Comparison of ENCODE assay signal across 1 cellular context in the genomic region with DNA sequence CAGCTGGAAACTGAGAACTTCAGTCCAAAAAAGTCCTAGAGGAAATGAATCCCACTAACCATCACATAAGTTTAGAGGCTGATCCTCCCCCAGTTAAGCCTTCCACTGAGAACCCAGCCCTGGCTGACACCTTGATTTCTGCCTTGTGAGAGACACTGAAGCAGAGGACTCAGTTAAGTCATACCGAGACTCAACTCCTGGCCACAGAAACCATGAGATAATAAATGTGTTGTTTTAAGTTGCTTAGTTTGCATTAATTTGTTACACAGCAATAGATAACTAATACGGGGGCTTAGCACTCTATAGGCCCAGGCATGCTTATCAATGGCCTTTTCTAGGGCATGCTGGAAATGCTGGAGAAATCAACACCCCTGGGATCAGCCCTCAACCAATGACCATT.
TF ChIP-seq lines count a peak whose summit lies in the region.

No MANE protein-coding gene starts in this region.

TF ChIP-seq in GM12878, 131 proteins besides CTCF, POLR2A, EP300 and RAD21:
- TF ChIP-seq TAF1 (IDR thresholded peaks at IDR 0.05; ENCODE audit: borderline replicate concordance, low read depth, low read length) (no peak), SREBF1 (IDR thresholded peaks at IDR 0.05; ENCODE audit: low read length) (no peak), SP1 (IDR thresholded peaks at IDR 0.05; ENCODE audit: low read depth, low read length) (no peak), MTA3 (IDR thresholded peaks at IDR 0.05; ENCODE audit: borderline replicate concordance, low read length) (0 out of 2 replicates have a peak, but pooled peaks have one; percentile 34), FOS (IDR thresholded peaks at IDR 0.05; ENCODE audit: borderline replicate concordance, extremely low read depth, insufficient read length) (no peak), IRF4 (IDR thresholded peaks at IDR 0.05; ENCODE audit: low read depth, low read length) (peak; percentile 56; the same call in 1 of the 2 replicates), NFXL1 (IDR thresholded peaks at IDR 0.05; ENCODE audit: borderline replicate concordance) (no peak), JUNB (IDR thresholded peaks at IDR 0.05) (peak; percentile 60), GATAD2B (conservative IDR thresholded peaks at IDR 0.05; ENCODE audit: low read depth) (no peak), CBX5 (IDR thresholded peaks at IDR 0.05; ENCODE audit: low read depth) (0 out of 2 replicates have a peak, but pooled peaks have one; percentile 33), JUND (IDR thresholded peaks at IDR 0.05; ENCODE audit: low read depth, low read length) (0 out of 2 replicates have a peak, but pooled peaks have one; percentile 19), RUNX3 (IDR thresholded peaks at IDR 0.05; ENCODE audit: low read length) (peak; percentile 79), STAT1 (conservative IDR thresholded peaks at IDR 0.05) (no peak), NR2C1 (IDR thresholded peaks at IDR 0.05) (no peak)
- TF ChIP-seq, protein P1, sequence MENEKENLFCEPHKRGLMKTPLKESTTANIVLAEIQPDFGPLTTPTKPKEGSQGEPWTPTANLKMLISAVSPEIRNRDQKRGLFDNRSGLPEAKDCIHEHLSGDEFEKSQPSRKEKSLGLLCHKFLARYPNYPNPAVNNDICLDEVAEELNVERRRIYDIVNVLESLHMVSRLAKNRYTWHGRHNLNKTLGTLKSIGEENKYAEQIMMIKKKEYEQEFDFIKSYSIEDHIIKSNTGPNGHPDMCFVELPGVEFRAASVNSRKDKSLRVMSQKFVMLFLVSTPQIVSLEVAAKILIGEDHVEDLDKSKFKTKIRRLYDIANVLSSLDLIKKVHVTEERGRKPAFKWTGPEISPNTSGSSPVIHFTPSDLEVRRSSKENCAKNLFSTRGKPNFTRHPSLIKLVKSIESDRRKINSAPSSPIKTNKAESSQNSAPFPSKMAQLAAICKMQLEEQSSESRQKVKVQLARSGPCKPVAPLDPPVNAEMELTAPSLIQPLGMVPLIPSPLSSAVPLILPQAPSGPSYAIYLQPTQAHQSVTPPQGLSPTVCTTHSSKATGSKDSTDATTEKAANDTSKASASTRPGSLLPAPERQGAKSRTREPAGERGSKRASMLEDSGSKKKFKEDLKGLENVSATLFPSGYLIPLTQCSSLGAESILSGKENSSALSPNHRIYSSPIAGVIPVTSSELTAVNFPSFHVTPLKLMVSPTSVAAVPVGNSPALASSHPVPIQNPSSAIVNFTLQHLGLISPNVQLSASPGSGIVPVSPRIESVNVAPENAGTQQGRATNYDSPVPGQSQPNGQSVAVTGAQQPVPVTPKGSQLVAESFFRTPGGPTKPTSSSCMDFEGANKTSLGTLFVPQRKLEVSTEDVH (IDR thresholded peaks at IDR 0.05; ENCODE audit: low read depth, partially characterized antibody), result no peak
- TF ChIP-seq, protein P2, sequence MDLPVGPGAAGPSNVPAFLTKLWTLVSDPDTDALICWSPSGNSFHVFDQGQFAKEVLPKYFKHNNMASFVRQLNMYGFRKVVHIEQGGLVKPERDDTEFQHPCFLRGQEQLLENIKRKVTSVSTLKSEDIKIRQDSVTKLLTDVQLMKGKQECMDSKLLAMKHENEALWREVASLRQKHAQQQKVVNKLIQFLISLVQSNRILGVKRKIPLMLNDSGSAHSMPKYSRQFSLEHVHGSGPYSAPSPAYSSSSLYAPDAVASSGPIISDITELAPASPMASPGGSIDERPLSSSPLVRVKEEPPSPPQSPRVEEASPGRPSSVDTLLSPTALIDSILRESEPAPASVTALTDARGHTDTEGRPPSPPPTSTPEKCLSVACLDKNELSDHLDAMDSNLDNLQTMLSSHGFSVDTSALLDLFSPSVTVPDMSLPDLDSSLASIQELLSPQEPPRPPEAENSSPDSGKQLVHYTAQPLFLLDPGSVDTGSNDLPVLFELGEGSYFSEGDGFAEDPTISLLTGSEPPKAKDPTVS (IDR thresholded peaks at IDR 0.05; ENCODE audit: low read depth, low read length), result no peak
- TF ChIP-seq, protein P3, sequence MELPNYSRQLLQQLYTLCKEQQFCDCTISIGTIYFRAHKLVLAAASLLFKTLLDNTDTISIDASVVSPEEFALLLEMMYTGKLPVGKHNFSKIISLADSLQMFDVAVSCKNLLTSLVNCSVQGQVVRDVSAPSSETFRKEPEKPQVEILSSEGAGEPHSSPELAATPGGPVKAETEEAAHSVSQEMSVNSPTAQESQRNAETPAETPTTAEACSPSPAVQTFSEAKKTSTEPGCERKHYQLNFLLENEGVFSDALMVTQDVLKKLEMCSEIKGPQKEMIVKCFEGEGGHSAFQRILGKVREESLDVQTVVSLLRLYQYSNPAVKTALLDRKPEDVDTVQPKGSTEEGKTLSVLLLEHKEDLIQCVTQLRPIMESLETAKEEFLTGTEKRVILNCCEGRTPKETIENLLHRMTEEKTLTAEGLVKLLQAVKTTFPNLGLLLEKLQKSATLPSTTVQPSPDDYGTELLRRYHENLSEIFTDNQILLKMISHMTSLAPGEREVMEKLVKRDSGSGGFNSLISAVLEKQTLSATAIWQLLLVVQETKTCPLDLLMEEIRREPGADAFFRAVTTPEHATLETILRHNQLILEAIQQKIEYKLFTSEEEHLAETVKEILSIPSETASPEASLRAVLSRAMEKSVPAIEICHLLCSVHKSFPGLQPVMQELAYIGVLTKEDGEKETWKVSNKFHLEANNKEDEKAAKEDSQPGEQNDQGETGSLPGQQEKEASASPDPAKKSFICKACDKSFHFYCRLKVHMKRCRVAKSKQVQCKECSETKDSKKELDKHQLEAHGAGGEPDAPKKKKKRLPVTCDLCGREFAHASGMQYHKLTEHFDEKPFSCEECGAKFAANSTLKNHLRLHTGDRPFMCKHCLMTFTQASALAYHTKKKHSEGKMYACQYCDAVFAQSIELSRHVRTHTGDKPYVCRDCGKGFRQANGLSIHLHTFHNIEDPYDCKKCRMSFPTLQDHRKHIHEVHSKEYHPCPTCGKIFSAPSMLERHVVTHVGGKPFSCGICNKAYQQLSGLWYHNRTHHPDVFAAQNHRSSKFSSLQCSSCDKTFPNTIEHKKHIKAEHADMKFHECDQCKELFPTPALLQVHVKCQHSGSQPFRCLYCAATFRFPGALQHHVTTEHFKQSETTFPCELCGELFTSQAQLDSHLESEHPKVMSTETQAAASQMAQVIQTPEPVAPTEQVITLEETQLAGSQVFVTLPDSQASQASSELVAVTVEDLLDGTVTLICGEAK (IDR thresholded peaks at IDR 0.05; ENCODE audit: borderline replicate concordance), result no peak
TF ChIP-seq in GM12878: peak in this region for 6.
